23 cellular contexts compared by ENCODE assay signal in the genomic region with DNA sequence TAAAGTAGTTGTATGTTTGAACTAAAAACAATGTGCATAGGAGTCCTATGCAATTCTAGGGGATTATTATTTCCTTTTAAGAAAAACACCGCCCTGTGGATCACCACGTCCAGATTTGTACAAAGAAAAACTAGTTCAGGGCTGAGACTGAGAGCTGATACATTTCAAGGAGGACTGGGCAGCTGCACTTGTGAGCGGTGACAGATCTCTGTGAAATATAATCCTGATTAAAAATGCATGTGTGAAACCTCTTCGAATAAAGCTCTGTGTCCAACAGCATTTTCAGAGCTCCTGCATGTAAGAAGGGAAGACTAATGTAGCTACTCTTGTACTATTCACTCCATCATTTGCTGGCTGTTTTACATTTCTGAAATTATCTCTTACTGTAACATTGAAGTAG.
"Had no signal": no experiment of that assay in that cellular context is flagged by ENCODE, and none has a peak within 500 bp of the region (broad histone marks: within the 10 kb centered on the region; RNA-seq: fewer than 3 reads in every experiment).

No MANE protein-coding gene starts in this region.

- H3K36me3 ChIP-seq: colonic mucosa, esophagus squamous epithelium, neutrophil, ovary, tibial artery, upper lobe of left lung, uterus had no signal

- H2AFZ ChIP-seq: hepatocyte had no signal

- H3K4me3 Mint-ChIP-seq: naive thymus-derived CD4-positive, alpha-beta T cell; stimulated activated effector memory CD8-positive, alpha-beta T cell treated with anti-CD3 and anti-CD28 coated beads, Interleukin-12 subunit alpha, Interleukin-12 subunit beta, amount 100 ng/mL, for 72 hours had no signal

- DNase-seq: colonic mucosa; dermis blood vessel endothelial cell; esophagus squamous epithelium; foreskin keratinocyte; head of caudate nucleus; kidney; left cardiac atrium; left ventricle myocardium superior; mesenchymal stem cell; midbrain; naive thymus-derived CD4-positive, alpha-beta T cell; ovary; right cardiac atrium; stimulated activated CD4-positive, alpha-beta T cell treated with anti-CD3 and anti-CD28 coated beads, Interleukin-4, amount 100 ng/mL, for 1 hour; stimulated activated CD8-positive, alpha-beta memory T cell treated with anti-CD3 and anti-CD28 coated beads, Interleukin-4, amount 100 ng/mL, for 48 hours; stimulated activated naive CD8-positive, alpha-beta T cell treated with anti-CD3 and anti-CD28 coated beads, Interleukin-15, Interleukin-2, amounts not matched to agents 100 U/mL and 50 U/mL, for 24 hours; tibial artery; upper lobe of left lung; uterus had no signal

- H3K27ac ChIP-seq: colonic mucosa, esophagus squamous epithelium, foreskin keratinocyte, hepatocyte, neutrophil, ovary, tibial artery, upper lobe of left lung, uterus had no signal

- H3K4me1 Mint-ChIP-seq: naive thymus-derived CD4-positive, alpha-beta T cell; stimulated activated effector memory CD8-positive, alpha-beta T cell treated with anti-CD3 and anti-CD28 coated beads, Interleukin-12 subunit alpha, Interleukin-12 subunit beta, amount 100 ng/mL, for 72 hours had no signal

- H3K9me3 ChIP-seq: colonic mucosa, esophagus squamous epithelium, neutrophil, ovary, tibial artery, upper lobe of left lung, uterus had no signal

- H3K27me3 ChIP-seq: colonic mucosa, esophagus squamous epithelium, foreskin keratinocyte, hepatocyte, neutrophil, ovary, tibial artery, upper lobe of left lung, uterus had no signal

- H3K4me1 ChIP-seq: colonic mucosa, esophagus squamous epithelium, foreskin keratinocyte, tibial artery, upper lobe of left lung, uterus had no signal

- H3K79me2 ChIP-seq: hepatocyte had no signal

- H3K4me3 ChIP-seq: colonic mucosa, esophagus squamous epithelium, hepatocyte, lung, ovary, tibial artery, upper lobe of left lung, uterus had no signal

- ATAC-seq: foreskin keratinocyte; left cardiac atrium; left ventricle myocardium superior; naive thymus-derived CD4-positive, alpha-beta T cell; right cardiac atrium; stimulated activated effector memory CD8-positive, alpha-beta T cell treated with anti-CD3 and anti-CD28 coated beads, Interleukin-12 subunit alpha, Interleukin-12 subunit beta, amount 100 ng/mL, for 72 hours; stimulated activated naive CD8-positive, alpha-beta T cell treated with anti-CD3 and anti-CD28 coated beads, Interleukin-15, Interleukin-2, amounts not matched to agents 100 U/mL and 50 U/mL, for 24 hours had no signal

- H3K4me2 ChIP-seq: hepatocyte had no signal

- H3K36me3 Mint-ChIP-seq: naive thymus-derived CD4-positive, alpha-beta T cell; stimulated activated effector memory CD8-positive, alpha-beta T cell treated with anti-CD3 and anti-CD28 coated beads, Interleukin-12 subunit alpha, Interleukin-12 subunit beta, amount 100 ng/mL, for 72 hours had no signal

- H3K27me3 Mint-ChIP-seq: naive thymus-derived CD4-positive, alpha-beta T cell had no signal
